In genomic region chr20:62831854-62832211, GRCh38 we compare ENCODE assay signal across 14 cellular contexts. TPM values are rescaled to one million over a fixed set of nuclear protein-coding genes. Genes with fewer than 3 reads are reported as not detected.
A peak's percentile ranks its signal among the peaks of the same experiment; 100 is the strongest.
DNase-seq lines count a peak whose midpoint lies in the region; ATAC-seq and TF ChIP-seq lines count a peak whose summit lies in the region.
"Had no signal": no experiment of that assay in that cellular context is flagged by ENCODE, and none has a peak within 500 bp of the region (broad histone marks: within the 10 kb centered on the region; RNA-seq: fewer than 3 reads in every experiment).

No MANE protein-coding gene starts in this region.

- TF ChIP-seq CTCF in 22Rv1 (IDR thresholded peaks at IDR 0.05), result no peak
- no peak for TF ChIP-seq CTCF in colonic mucosa (IDR thresholded peaks at IDR 0.05)

- peak overlapping the region in 3 of 4 donors; percentile 25 to 94 (median 92) for H3K4me3 Mint-ChIP-seq in IgD-negative memory B cell

- peaks cover 2% of the 10 kb centered on the region for H3K36me3 Mint-ChIP-seq in IgD-negative memory B cell

- DNase-seq in colonic mucosa (no peak), Ammon's horn (ENCODE audit: low spot score) (no peak), COR-L47 (lab: John Stamatoyannopoulos, UW) (no peak)
- DNase-seq: activated CD4-positive, CD25-positive, alpha-beta regulatory T cell; effector CD8-positive, alpha-beta T cell; foreskin melanocyte; NCI-H146 had no signal

- peak overlapping the region; percentile 42 to 71 for H3K9ac ChIP-seq in colonic mucosa (ENCODE audit: low read depth in 2 of 2, low read length in 2 of 2)
- H3K9ac ChIP-seq in mucosa of stomach (ENCODE audit: low read length), result peak overlapping the region; percentile 39

- H3K27me3 ChIP-seq in colonic mucosa (no peaks in the 10 kb centered on the region), mucosa of stomach (ENCODE audit: control insufficient read depth, insufficient read depth, low read length) (no peaks in the 10 kb centered on the region)
- H3K27me3 ChIP-seq: adrenal gland had no signal

- no peak for ATAC-seq in HG02840 (IDR thresholded peaks at IDR 0.05; ENCODE audit: low FRiP score, unreplicated experiment)
- ATAC-seq in HG02970 (IDR thresholded peaks at IDR 0.05; ENCODE audit: low FRiP score, unreplicated experiment), result no peak

- H3K27ac ChIP-seq in 22Rv1 (peak overlapping the region; percentile 70), colonic mucosa (peak overlapping the region; percentile 66)

- peaks cover 13 to 16% (median 13%) of the 10 kb centered on the region in 3 donors for H3K4me1 Mint-ChIP-seq in IgD-negative memory B cell

- H3K9me3 Mint-ChIP-seq in IgD-negative memory B cell, result no peaks in the 10 kb centered on the region

- H3K4me3 ChIP-seq in colonic mucosa (no peak overlapping the region), mucosa of stomach (ENCODE audit: low read length) (no peak overlapping the region)
- H3K4me3 ChIP-seq: adrenal gland had no signal

- H3K4me1 ChIP-seq in colonic mucosa (peaks cover 21% of the 10 kb centered on the region), mucosa of stomach (ENCODE audit: control insufficient read depth, insufficient read depth, low read length) (peaks cover 25% of the 10 kb centered on the region)
- H3K4me1 ChIP-seq: adrenal gland had no signal

- intact Hi-C loops in colonic mucosa (cut with DNase I), result no loop called here

- H3K27ac Mint-ChIP-seq in IgD-negative memory B cell, result peak overlapping the region in 1 of 3 donors; percentile 23

- H3K36me3 ChIP-seq in colonic mucosa (no peaks in the 10 kb centered on the region), mucosa of stomach (ENCODE audit: control insufficient read depth, insufficient read depth, low read length) (no peaks in the 10 kb centered on the region)
- H3K36me3 ChIP-seq: adrenal gland had no signal

- peaks cover 6% of the 10 kb centered on the region for H3K27me3 Mint-ChIP-seq in IgD-negative memory B cell

- H3K9me3 ChIP-seq in colonic mucosa (no peaks in the 10 kb centered on the region), mucosa of stomach (ENCODE audit: control insufficient read depth, low read length) (no peaks in the 10 kb centered on the region)
- H3K9me3 ChIP-seq: adrenal gland had no signal

RNA-seq across cellular contexts. Expression of gene COL9A3, which starts 15.0 kb away (rescaled TPM):
- 11.9 TPM for polyA plus RNA-seq in IgD-negative memory B cell
- 1 to 10 TPM; 2.7 to 3.6 TPM for total RNA-seq in colonic mucosa
- total RNA-seq: H4 had no signal

RNA-seq across cellular contexts. Expression of gene OGFR, which starts 27.2 kb away (rescaled TPM):
- 79.6 TPM for polyA plus RNA-seq in IgD-negative memory B cell
- 10 to 100 TPM; 36.3 to 36.8 TPM for total RNA-seq in colonic mucosa

RNA-seq across cellular contexts. Expression of gene TCFL5, which starts 29.8 kb away (rescaled TPM):
- polyA plus RNA-seq in IgD-negative memory B cell, result 1.2 TPM
- 1 to 10 TPM; 6.2 to 7.3 TPM for total RNA-seq in colonic mucosa

RNA-seq across cellular contexts. Expression of gene MRGBP, which starts 35.6 kb away (rescaled TPM):
- 8.3 TPM for polyA plus RNA-seq in IgD-negative memory B cell
- total RNA-seq in colonic mucosa, result 10 to 100 TPM; 11.0 to 12.0 TPM
